Comparison of ENCODE assay signal across 19 cellular contexts in genomic region chr21:22842875-22843274, GRCh38.
"Had no signal": no experiment of that assay in that cellular context is flagged by ENCODE, and none has a peak within 500 bp of the region (broad histone marks: within the 10 kb centered on the region; RNA-seq: fewer than 3 reads in every experiment).

No MANE protein-coding gene starts in this region.

- H3K9me3 ChIP-seq: prostate gland, vagina had no signal

- H3K4me1 ChIP-seq: esophagus squamous epithelium, prostate gland, transverse colon, vagina had no signal

- H3K4me3 Mint-ChIP-seq: activated naive CD8-positive, alpha-beta T cell treated with anti-CD3 and anti-CD28 coated beads, Interleukin-2, amount 10 ng/mL, durations not matched to agents 7 days and 5 days; central memory CD8-positive, alpha-beta T cell; nephron; stimulated activated naive B cell treated with anti-CD40 and anti-IgM and Interleukin-4, amounts not matched to agents 10 μg/mL and 1 μg/mL and 100 μg/mL, for 72 hours had no signal

- H3K36me3 ChIP-seq: brain microvascular endothelial cell, esophagus squamous epithelium, prostate gland, transverse colon, vagina had no signal

- H3K4me1 Mint-ChIP-seq: activated naive CD8-positive, alpha-beta T cell treated with anti-CD3 and anti-CD28 coated beads, Interleukin-2, amount 10 ng/mL, durations not matched to agents 7 days and 5 days; central memory CD8-positive, alpha-beta T cell; nephron; stimulated activated naive B cell treated with anti-CD40 and anti-IgM and Interleukin-4, amounts not matched to agents 10 μg/mL and 1 μg/mL and 100 μg/mL, for 72 hours had no signal

- H3K27ac ChIP-seq: brain microvascular endothelial cell, coronary artery, esophagus squamous epithelium, prostate gland, skin epidermis, transverse colon, vagina had no signal

- H3K27me3 Mint-ChIP-seq: activated naive CD8-positive, alpha-beta T cell treated with anti-CD3 and anti-CD28 coated beads, Interleukin-2, amount 10 ng/mL, durations not matched to agents 7 days and 5 days; central memory CD8-positive, alpha-beta T cell; stimulated activated naive B cell treated with anti-CD40 and anti-IgM and Interleukin-4, amounts not matched to agents 10 μg/mL and 1 μg/mL and 100 μg/mL, for 72 hours had no signal

- H3K4me3 ChIP-seq: coronary artery, esophagus squamous epithelium, prostate gland, skin epidermis, transverse colon, vagina had no signal

- H3K36me3 Mint-ChIP-seq: activated naive CD8-positive, alpha-beta T cell treated with anti-CD3 and anti-CD28 coated beads, Interleukin-2, amount 10 ng/mL, durations not matched to agents 7 days and 5 days had no signal

- H3K27ac Mint-ChIP-seq: activated naive CD8-positive, alpha-beta T cell treated with anti-CD3 and anti-CD28 coated beads, Interleukin-2, amount 10 ng/mL, durations not matched to agents 7 days and 5 days; nephron; stimulated activated naive B cell treated with anti-CD40 and anti-IgM and Interleukin-4, amounts not matched to agents 10 μg/mL and 1 μg/mL and 100 μg/mL, for 72 hours had no signal

- ATAC-seq: right cardiac atrium; stimulated activated naive B cell treated with anti-CD40 and anti-IgM and Interleukin-4, amounts not matched to agents 10 μg/mL and 1 μg/mL and 100 μg/mL, for 72 hours had no signal

- H3K27me3 ChIP-seq: brain microvascular endothelial cell, esophagus squamous epithelium, transverse colon, vagina had no signal

- DNase-seq: activated CD4-positive, alpha-beta T cell treated with anti-CD3 and anti-CD28 coated beads, Interleukin-2, amount 50 U/mL, for 4 hours; activated CD4-positive, CD25-positive, alpha-beta regulatory T cell treated with anti-CD3 and anti-CD28 coated beads, Interleukin-2, amount 50 U/mL, for 72 hours; activated naive CD4-positive, alpha-beta T cell; activated naive CD8-positive, alpha-beta T cell treated with anti-CD3 and anti-CD28 coated beads, Interleukin-2, amount 10 ng/mL, durations not matched to agents 7 days and 5 days; activated T-cell treated with anti-CD3 and anti-CD28 coated beads for 4 hours; anterior cingulate cortex; brain microvascular endothelial cell; esophagus squamous epithelium; right cardiac atrium; stimulated activated CD4-positive, alpha-beta T cell treated with anti-CD3 and anti-CD28 coated beads, Interleukin-15, amount 100 ng/mL, for 24 hours; stimulated activated CD4-positive, alpha-beta T cell treated with anti-CD3 and anti-CD28 coated beads, Interleukin-4, amount 100 ng/mL, for 1 hour; stimulated activated naive B cell treated with anti-CD40 and anti-IgM and Interleukin-4, amounts not matched to agents 10 μg/mL and 1 μg/mL and 100 μg/mL, for 72 hours; transverse colon had no signal
